In the genomic region with DNA sequence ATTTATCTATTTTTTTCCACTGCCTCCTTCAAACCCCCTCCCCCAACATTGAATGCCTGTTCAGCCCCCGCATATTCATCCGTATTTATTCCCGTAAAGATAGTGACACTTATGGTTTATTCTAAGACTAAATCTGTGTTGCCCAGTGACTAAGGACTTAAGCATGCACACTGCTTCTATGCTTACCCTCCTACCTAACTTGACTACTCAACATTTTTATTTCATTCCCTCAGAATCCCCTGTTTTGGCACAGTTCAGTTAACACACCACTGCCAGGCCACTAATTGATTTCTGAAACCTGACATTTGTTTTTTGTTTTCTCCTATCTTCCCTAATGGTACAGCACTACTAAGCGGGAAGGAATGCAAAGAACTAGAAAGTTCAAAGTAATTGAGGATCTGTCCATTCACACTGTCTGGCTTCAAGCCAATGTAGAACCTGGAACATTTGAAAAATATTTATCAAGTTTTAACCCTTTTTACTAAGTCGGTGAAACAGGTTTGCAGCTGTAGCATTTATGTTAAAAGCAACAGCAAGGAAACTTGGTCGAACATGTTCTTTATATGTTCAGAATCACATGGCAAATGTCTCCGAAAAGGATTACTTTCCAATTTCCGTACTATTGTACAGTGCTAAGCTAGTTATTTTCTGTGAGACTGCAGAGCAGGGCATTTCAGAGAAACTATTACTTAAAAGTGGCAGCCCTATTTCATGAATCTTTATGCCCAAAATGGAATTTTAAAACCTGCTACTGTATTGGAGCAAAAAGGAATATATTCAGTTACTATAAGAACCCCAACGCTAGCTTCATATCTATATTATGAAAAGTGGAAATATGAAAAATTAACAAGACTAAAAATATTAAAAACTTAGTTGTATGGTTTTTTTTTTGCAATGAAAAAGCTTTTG, we compare ENCODE assay signal across 12 cellular contexts. TPM values are rescaled to one million over a fixed set of nuclear protein-coding genes. Genes with fewer than 3 reads are reported as not detected.
DNase-seq lines count a peak whose midpoint lies in the region; ATAC-seq, FAIRE-seq and TF ChIP-seq lines count a peak whose summit lies in the region.
"Had no signal": no experiment of that assay in that cellular context is flagged by ENCODE, and none has a peak within 500 bp of the region (broad histone marks: within the 10 kb centered on the region; RNA-seq: fewer than 3 reads in every experiment).

No MANE protein-coding gene starts in this region.

- DNase-seq in AG08395 (ENCODE audit: low spot score) (peak; percentile 20), bronchial epithelial cell (ENCODE audit: low read depth) (peak; percentile 85), NCI-H2171 (lab: John Stamatoyannopoulos, UW) (no peak), tibial artery (no peak), upper lobe of right lung (no peak)
- DNase-seq: activated CD4-positive, alpha-beta memory T cell treated with anti-CD3 and anti-CD28 coated beads for 36 hours; anterior cingulate cortex; NCI-H1694 treated with DMSO at 0.1 percent for 48 hours had no signal

- TF ChIP-seq EP300 in Ishikawa (IDR thresholded peaks at IDR 0.05; ENCODE audit: borderline replicate concordance): peak; percentile 84

- H3K4me3 ChIP-seq in bronchial epithelial cell (ENCODE audit: low read depth, low read length): peak overlapping the region; percentile 4
- peak overlapping the region; percentile 74 to 92 for H3K4me3 ChIP-seq in mucosa of rectum (ENCODE audit: low read length in 2 of 2)
- no peak overlapping the region for H3K4me3 ChIP-seq in tibial artery
- no peak overlapping the region for H3K4me3 ChIP-seq in upper lobe of right lung

- no peak for TF ChIP-seq CTCF in bronchial epithelial cell (IDR thresholded peaks at IDR 0.05; ENCODE audit: insufficient read depth, low read length, severe bottlenecking)
- TF ChIP-seq CTCF in tibial artery (IDR thresholded peaks at IDR 0.05): no peak
- no peak for TF ChIP-seq CTCF in upper lobe of right lung (IDR thresholded peaks at IDR 0.05)

- H3K9ac ChIP-seq in mucosa of rectum (ENCODE audit: low read depth in 1 of 2, low read length in 2 of 2): peak overlapping the region; percentile 29 to 77

- H3K27me3 ChIP-seq in bronchial epithelial cell (ENCODE audit: control insufficient read depth, insufficient read depth, low read length) (no peaks in the 10 kb centered on the region), mucosa of rectum (ENCODE audit: control insufficient read depth in 2 of 2, insufficient read depth in 2 of 2, low read length in 2 of 2) (no peaks in the 10 kb centered on the region), tibial artery (no peaks in the 10 kb centered on the region), upper lobe of right lung (peaks cover 26% of the 10 kb centered on the region)

- no peak for TF ChIP-seq RAD21 in Ishikawa (IDR thresholded peaks at IDR 0.05; ENCODE audit: low read depth)

- H3K4me1 ChIP-seq in mucosa of rectum (ENCODE audit: control insufficient read depth in 2 of 2, insufficient read depth in 2 of 2, low read length in 2 of 2) (peaks cover 3 to 7% of the 10 kb centered on the region in 2 donors), tibial artery (peaks cover 0 to 8% (median 5%) of the 10 kb centered on the region in 4 donors), upper lobe of right lung (peaks cover 5% of the 10 kb centered on the region)

- H3K9me3 ChIP-seq in mucosa of rectum (ENCODE audit: control insufficient read depth in 2 of 2, low read length in 2 of 2) (no peaks in the 10 kb centered on the region), tibial artery (no peaks in the 10 kb centered on the region), upper lobe of right lung (no peaks in the 10 kb centered on the region)

- no peak for FAIRE-seq in bronchial epithelial cell (lab: Jason Lieb, UNC)
- FAIRE-seq: GM12892 had no signal

- ATAC-seq in HG03378 (IDR thresholded peaks at IDR 0.05; ENCODE audit: unreplicated experiment): no peak
- no peak for ATAC-seq in upper lobe of right lung

- H3K27ac ChIP-seq in mucosa of rectum (ENCODE audit: low read depth in 2 of 2, low read length in 2 of 2) (peak overlapping the region; percentile 56 to 85), tibial artery (no peak overlapping the region), upper lobe of right lung (no peak overlapping the region)

- H3K36me3 ChIP-seq in bronchial epithelial cell (ENCODE audit: control insufficient read depth, insufficient read depth, low read length) (peaks cover 3% of the 10 kb centered on the region), mucosa of rectum (ENCODE audit: control insufficient read depth in 2 of 2, insufficient read depth in 2 of 2, low read length in 2 of 2) (peaks cover 0 to 7% of the 10 kb centered on the region in 2 donors), tibial artery (no peaks in the 10 kb centered on the region), upper lobe of right lung (no peaks in the 10 kb centered on the region)

- intact Hi-C loops in tibial artery (cut with DNase I; ENCODE audit: low total_unique reads): no loop called here
- intact Hi-C loops in upper lobe of right lung (cut with DNase I): no loop called here

TF ChIP-seq in Ishikawa, 13 proteins besides CTCF, POLR2A, EP300 and RAD21:
- TF ChIP-seq, protein P1, sequence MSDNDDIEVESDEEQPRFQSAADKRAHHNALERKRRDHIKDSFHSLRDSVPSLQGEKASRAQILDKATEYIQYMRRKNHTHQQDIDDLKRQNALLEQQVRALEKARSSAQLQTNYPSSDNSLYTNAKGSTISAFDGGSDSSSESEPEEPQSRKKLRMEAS (IDR thresholded peaks at IDR 0.05): peak; percentile 32; the same call in 1 of the 2 replicates
- TF ChIP-seq EGR1 (IDR thresholded peaks at IDR 0.05): peak; percentile 68; the same call in 1 of the 2 replicates
- peak; percentile 82 for TF ChIP-seq TEAD4 (IDR thresholded peaks at IDR 0.05)
- TF ChIP-seq ZBTB7A (IDR thresholded peaks at IDR 0.05; ENCODE audit: low read depth): no peak
- TF ChIP-seq FOXM1 (IDR thresholded peaks at IDR 0.05; ENCODE audit: borderline replicate concordance, low read depth): peak; percentile 85; the same call in 1 of the 2 replicates
- TF ChIP-seq NFIC (IDR thresholded peaks at IDR 0.05): peak; percentile 96
- no peak for TF ChIP-seq TAF1 (IDR thresholded peaks at IDR 0.05; ENCODE audit: low read depth)
- TF ChIP-seq TCF12 (IDR thresholded peaks at IDR 0.05; ENCODE audit: low read depth): peak; percentile 86
- TF ChIP-seq CREB1 (IDR thresholded peaks at IDR 0.05; ENCODE audit: low read depth): no peak

RNA-seq across cellular contexts. Expression of a gene that starts 2.5 kb away (rescaled TPM):
- total RNA-seq in bronchial epithelial cell: 48.4 and 65.5 TPM in 2 replicates
- 53.7 TPM for total RNA-seq in upper lobe of right lung

Comparison
In these comparisons a context has a peak if more than half of its experiments do, and no peak if none do; other contexts are left out.
1. DNase-seq: peak in AG08395 (single experiment) and bronchial epithelial cell (single experiment); none in NCI-H2171 (single experiment), tibial artery (0 of 2) and upper lobe of right lung (single experiment).
2. H3K4me3 ChIP-seq: peak in bronchial epithelial cell (single experiment) and mucosa of rectum (2 of 2); none in tibial artery (0 of 2) and upper lobe of right lung (single experiment).
3. H3K27ac ChIP-seq: peak in mucosa of rectum (2 of 2); none in tibial artery (0 of 2) and upper lobe of right lung (single experiment).